In the genomic region with DNA sequence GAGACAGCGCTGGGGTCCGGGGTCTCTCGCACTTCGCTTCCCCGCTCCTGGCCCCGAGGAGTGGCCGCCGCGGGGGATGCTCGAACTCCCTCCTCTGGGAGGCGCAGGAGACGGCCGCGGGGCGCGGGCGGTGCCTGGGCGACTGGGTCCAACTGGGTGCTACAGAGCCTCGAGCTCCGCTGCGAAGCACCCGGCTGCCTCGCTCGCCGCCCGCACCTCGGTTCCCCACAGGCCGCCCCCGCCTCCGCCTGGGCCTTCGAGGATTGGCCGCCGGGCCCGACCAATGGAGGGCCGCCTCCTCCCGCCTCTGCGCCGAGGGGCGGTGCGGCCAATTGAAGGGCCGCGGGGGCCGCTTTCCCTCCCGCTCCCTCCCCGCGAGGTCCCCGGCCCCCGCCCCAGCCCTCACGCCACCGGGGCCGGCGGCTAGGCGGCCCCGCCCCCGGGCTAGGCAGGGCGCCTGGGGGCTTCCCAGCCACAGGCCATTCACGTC, we compare ENCODE assay signal across 8 cellular contexts. TPM values are rescaled to one million over a fixed set of nuclear protein-coding genes. Genes with fewer than 3 reads are reported as not detected.
A peak's percentile ranks its signal among the peaks of the same experiment; 100 is the strongest.
DNase-seq lines count a peak whose midpoint lies in the region; ATAC-seq and TF ChIP-seq lines count a peak whose summit lies in the region.

A gene (minus strand): TSS at position 196 of the 490 bp plus-strand sequence. CDS start 216 bp downstream, outside the sequence.

- ATAC-seq in GM21447 (IDR thresholded peaks at IDR 0.05; ENCODE audit: unreplicated experiment), result peak; percentile 83
- peak; percentile 95 for ATAC-seq in gastroesophageal sphincter

- H3K4me1 Mint-ChIP-seq in Caco-2 (ENCODE audit: low read depth, unreplicated experiment), result peaks cover 7% of the 10 kb centered on the region
- H3K4me1 Mint-ChIP-seq in activated naive CD4-positive, alpha-beta T cell treated with anti-CD3 and anti-CD28 coated beads, Interleukin-2, amount 50 U/mL, for 24 hours, result peaks cover 24% of the 10 kb centered on the region

- H3K18ac ChIP-seq in neuronal stem cell (ENCODE audit: low read length), result peak within 1 kb of the TSS; percentile 100

- no TSS peak for BruUV-seq in Caco-2 (replicated peaks; lab: Mats Ljungman, UMichigan)

- H3K27ac ChIP-seq in HUES48 (ENCODE audit: low read depth, low read length) (peak within 1 kb of the TSS; percentile 99), gastroesophageal sphincter (peak within 1 kb of the TSS; percentile 93 to 100 (median 97)), neuronal stem cell (replicated peaks; ENCODE audit: low read length) (peak within 1 kb of the TSS; percentile 99)

- H3K4me1 ChIP-seq in Caco-2 (peaks cover 19% of the 10 kb centered on the region), HUES48 (ENCODE audit: control insufficient read depth, insufficient read depth, low read length) (peaks cover 50% of the 10 kb centered on the region), gastroesophageal sphincter (peaks cover 13 to 70% (median 25%) of the 10 kb centered on the region in 3 donors), neuronal stem cell (ENCODE audit: control insufficient read depth in 2 of 2, insufficient read depth in 1 of 2, low read depth in 1 of 2, low read length in 2 of 2) (peaks cover 25 to 28% of the 10 kb centered on the region in 2 donors)

- peak within 1 kb of the TSS; percentile 80 for H2AFZ ChIP-seq in neuronal stem cell (ENCODE audit: low read length)

- H3K36me3 ChIP-seq in Caco-2 (ENCODE audit: control insufficient read depth, insufficient read depth, low read length) (no peaks in the 10 kb centered on the region), HUES48 (ENCODE audit: control insufficient read depth, insufficient read depth, low read length) (peaks cover 16% of the 10 kb centered on the region), gastroesophageal sphincter (peaks cover 0 to 3% of the 10 kb centered on the region in 2 donors), neuronal stem cell (replicated peaks in 1 of 2; ENCODE audit: control insufficient read depth in 2 of 2, insufficient read depth in 2 of 2, low read length in 2 of 2) (peaks cover 3 to 37% of the 10 kb centered on the region in 2 donors)

- peak within 1 kb of the TSS; percentile 91 for H3K4me2 ChIP-seq in neuronal stem cell (ENCODE audit: insufficient read depth, low read length, poor library complexity, severe bottlenecking)

- no peaks in the 10 kb centered on the region for H3K27me3 Mint-ChIP-seq in Caco-2 (ENCODE audit: insufficient read depth, unreplicated experiment)
- H3K27me3 Mint-ChIP-seq in activated naive CD4-positive, alpha-beta T cell treated with anti-CD3 and anti-CD28 coated beads, Interleukin-2, amount 50 U/mL, for 24 hours, result peaks cover 17% of the 10 kb centered on the region

- H4K91ac ChIP-seq in neuronal stem cell (ENCODE audit: low read depth, low read length, poor library complexity), result peak within 1 kb of the TSS; percentile 90

- WGBS in gastroesophageal sphincter (ENCODE audit: low coverage in 1 of 2), 2 donors, result no CpG with 5 or more reads among the region's 57 CpGs
- no CpG with 5 or more reads among the region's 57 CpGs for WGBS in neuronal stem cell (ENCODE audit: extremely low coverage in 2 of 2, insufficient read length in 2 of 2, insufficient replicate concordance in 1 of 2), 2 donors

- H3K27me3 ChIP-seq in Caco-2 (replicated peaks; ENCODE audit: control insufficient read depth, insufficient read depth, low read length), result no peaks in the 10 kb centered on the region
- no peaks in the 10 kb centered on the region for H3K27me3 ChIP-seq in HUES48 (ENCODE audit: control insufficient read depth, insufficient read depth, low read length)
- no peaks in the 10 kb centered on the region for H3K27me3 ChIP-seq in gastroesophageal sphincter
- H3K27me3 ChIP-seq in neuronal stem cell (ENCODE audit: control insufficient read depth in 3 of 3, insufficient read depth in 3 of 3, low read depth in 1 of 3, low read length in 3 of 3), result no peaks in the 10 kb centered on the region

- H3K9me3 ChIP-seq in Caco-2 (no peaks in the 10 kb centered on the region), HUES48 (ENCODE audit: control insufficient read depth, insufficient read depth, low read length) (no peaks in the 10 kb centered on the region), gastroesophageal sphincter (no peaks in the 10 kb centered on the region), neuronal stem cell (replicated peaks in 1 of 2; ENCODE audit: control insufficient read depth in 2 of 2, insufficient read depth in 1 of 2, low read depth in 1 of 2, low read length in 2 of 2) (peaks cover 0 to 8% of the 10 kb centered on the region in 2 donors)

- peak within 1 kb of the TSS; percentile 99 for H2BK15ac ChIP-seq in neuronal stem cell (ENCODE audit: low read length)

- H3K9ac ChIP-seq in HUES48 (ENCODE audit: low read depth, low read length) (peak within 1 kb of the TSS; percentile 91), neuronal stem cell (ENCODE audit: low read depth, low read length, poor library complexity) (peak within 1 kb of the TSS; percentile 96)

- peak within 1 kb of the TSS; percentile 100 for H2BK120ac ChIP-seq in neuronal stem cell (ENCODE audit: low read depth, low read length)

- H2BK5ac ChIP-seq in neuronal stem cell (ENCODE audit: low read length), result peak within 1 kb of the TSS; percentile 100

- no peak within 1 kb of the TSS for H4K8ac ChIP-seq in neuronal stem cell (ENCODE audit: low read depth, low read length)

- peak within 1 kb of the TSS; percentile 99 for H2AK5ac ChIP-seq in neuronal stem cell (ENCODE audit: low read depth, low read length)

- peaks cover 54% of the 10 kb centered on the region for H3K36me3 Mint-ChIP-seq in Caco-2 (ENCODE audit: insufficient read depth, unreplicated experiment)
- peaks cover 1% of the 10 kb centered on the region for H3K36me3 Mint-ChIP-seq in activated naive CD4-positive, alpha-beta T cell treated with anti-CD3 and anti-CD28 coated beads, Interleukin-2, amount 50 U/mL, for 24 hours

- peak within 1 kb of the TSS; percentile 88 for H3K4me3 Mint-ChIP-seq in Caco-2 (ENCODE audit: unreplicated experiment)
- peak within 1 kb of the TSS; percentile 89 for H3K4me3 Mint-ChIP-seq in activated naive CD4-positive, alpha-beta T cell treated with anti-CD3 and anti-CD28 coated beads, Interleukin-2, amount 50 U/mL, for 24 hours

- H3K9me3 Mint-ChIP-seq in Caco-2 (ENCODE audit: unreplicated experiment), result no peaks in the 10 kb centered on the region
- no peaks in the 10 kb centered on the region for H3K9me3 Mint-ChIP-seq in activated naive CD4-positive, alpha-beta T cell treated with anti-CD3 and anti-CD28 coated beads, Interleukin-2, amount 50 U/mL, for 24 hours

- TF ChIP-seq EP300 in gastroesophageal sphincter (IDR thresholded peaks at IDR 0.05), result no peak

- peak within 1 kb of the TSS; percentile 92 for H3K27ac Mint-ChIP-seq in Caco-2 (ENCODE audit: unreplicated experiment)
- H3K27ac Mint-ChIP-seq in activated naive CD4-positive, alpha-beta T cell treated with anti-CD3 and anti-CD28 coated beads, Interleukin-2, amount 50 U/mL, for 24 hours, result peak within 1 kb of the TSS; percentile 84

- CTCF ChIA-PET in Caco-2 (lab: Charles Lee), result interaction anchor here (0.8 to 2.3 kb wide), 4 partner anchors 17 to 116 kb away, joined by 3 to 15 read pairs (median 4); no protein-coding TSS in a partner anchor

- TF ChIP-seq CTCF in Caco-2 (IDR thresholded peaks at IDR 0.05; ENCODE audit: insufficient read depth in 1 of 2, low read depth in 1 of 2, low read length in 1 of 2, severe bottlenecking in 1 of 2, unreplicated experiment in 1 of 2) (no peak), gastroesophageal sphincter (IDR thresholded peaks at IDR 0.05) (peak in 1 of 4 experiments; percentile 16)

- POLR2A ChIA-PET in Caco-2 (lab: Charles Lee), result interaction anchor here (0.9 to 1.4 kb wide), 2 partner anchors 9 to 114 kb away, joined by 3 to 4 read pairs; no protein-coding TSS in a partner anchor

- DNase-seq in Caco-2 (peak; percentile 91 to 94), RPMI7951 (ENCODE audit: low read depth) (peak; percentile 94), neuronal stem cell (ENCODE audit: low spot score) (peak; percentile 94), stromal cell of bone marrow (ENCODE audit: low read depth) (peak; percentile 89)

- intact Hi-C loops in Caco-2 (cut with micrococcal nuclease; ENCODE audit: unreplicated experiment), result loop anchor here (1.0 to 5.0 kb wide), 5 partner anchors 10 to 116 kb away; no protein-coding TSS in a partner anchor

- H3K4me3 ChIP-seq in Caco-2 (ENCODE audit: low read depth, low read length) (peak within 1 kb of the TSS; percentile 88), HUES48 (ENCODE audit: low read depth, low read length) (peak within 1 kb of the TSS; percentile 74), gastroesophageal sphincter (peak within 1 kb of the TSS; percentile 68 to 92), neuronal stem cell (ENCODE audit: low read length in 2 of 2) (peak within 1 kb of the TSS; percentile 76 to 98)

- peak within 1 kb of the TSS; percentile 98 for H3K14ac ChIP-seq in neuronal stem cell (ENCODE audit: low read length)

- H2BK12ac ChIP-seq in neuronal stem cell (ENCODE audit: low read length), result peak within 1 kb of the TSS; percentile 35

- H3K79me1 ChIP-seq in neuronal stem cell (ENCODE audit: low read depth, low read length), result peaks cover 4% of the 10 kb centered on the region

- peak within 1 kb of the TSS; percentile 87 for H3K4ac ChIP-seq in neuronal stem cell (ENCODE audit: low read length)

- H3K23ac ChIP-seq in neuronal stem cell (ENCODE audit: low read depth, low read length, poor library complexity), result peak within 1 kb of the TSS; percentile 96

- TF ChIP-seq POLR2A in gastroesophageal sphincter (IDR thresholded peaks at IDR 0.05), result peak; percentile 98 to 99

RNA-seq across cellular contexts. Expression of the gene that starts here (rescaled TPM):
- 286 and 329 TPM in 2 replicates for total RNA-seq in Caco-2 (2022)
- total RNA-seq in RPMI7951 (2014; rRNA removed; shearing (Covaris generic)), result 315 and 321 TPM in 2 replicates
- total RNA-seq in gastroesophageal sphincter, result 100 to 1,000 TPM; 145 to 292 (median 217) TPM
- 462 TPM for polyA plus RNA-seq in neuronal stem cell (2013, experiment 1 of 2)
- polyA plus RNA-seq in neuronal stem cell (2013, experiment 2 of 2), result 462 TPM

Comparison
In these comparisons a context has a peak if more than half of its experiments do, and no peak if none do; other contexts are left out.
1. Peak in every context shown above with its lines: DNase-seq, ATAC-seq, H3K4me3 ChIP-seq and H3K27ac ChIP-seq.